ENCODE assay signal across 32 cellular contexts in genomic region chr7:29613100-29613499, GRCh38. TPM values are rescaled to one million over a fixed set of nuclear protein-coding genes. Genes with fewer than 3 reads are reported as not detected.
"Had no signal": no experiment of that assay in that cellular context is flagged by ENCODE, and none has a peak within 500 bp of the region (broad histone marks: within the 10 kb centered on the region; RNA-seq: fewer than 3 reads in every experiment).

No MANE protein-coding gene starts in this region.

- FAIRE-seq: frontal cortex had no signal

- H3K9me3 ChIP-seq: ascending aorta, left ventricle myocardium inferior, neutrophil, stomach, suprapubic skin, tibial nerve, vagina had no signal

- H3K79me2 ChIP-seq: parathyroid adenoma had no signal

- H3K36me3 ChIP-seq: ascending aorta, brain microvascular endothelial cell, left ventricle myocardium inferior, neutrophil, stomach, suprapubic skin, tibial nerve, vagina had no signal

- H3K4me1 ChIP-seq: ascending aorta, parathyroid adenoma had no signal

- H2AFZ ChIP-seq: parathyroid adenoma had no signal

- H3K9ac ChIP-seq: parathyroid adenoma had no signal

- H3K27ac ChIP-seq: ascending aorta, brain microvascular endothelial cell, left ventricle myocardium inferior, neutrophil, parathyroid adenoma, stomach, suprapubic skin, tibial nerve, vagina, VCaP had no signal

- ATAC-seq: activated CD8-positive, alpha-beta memory T cell treated with anti-CD3 and anti-CD28 coated beads, Interleukin-2, amount 10 ng/mL, durations not matched to agents 7 days and 5 days; activated CD8-positive, alpha-beta T cell treated with anti-CD3 and anti-CD28 coated beads for 36 hours; activated naive CD8-positive, alpha-beta T cell treated with anti-CD3 and anti-CD28 coated beads, Interleukin-2, amount 50 U/mL, for 24 hours; natural killer cell treated with Interleukin-12 subunit alpha and Interleukin-12 subunit beta and Interleukin-15 and Interleukin-18, amount 100 ng/mL, for 72 hours; right cardiac atrium; stimulated activated effector memory CD8-positive, alpha-beta T cell treated with anti-CD3 and anti-CD28 coated beads, Interleukin-12 subunit alpha, Interleukin-12 subunit beta, amount 100 ng/mL, for 72 hours had no signal

- H3K4me3 ChIP-seq: ascending aorta, left ventricle myocardium inferior, skin epidermis, stomach, suprapubic skin, tibial nerve, vagina had no signal

- H3K27me3 ChIP-seq: ascending aorta, brain microvascular endothelial cell, neutrophil, stomach, suprapubic skin, tibial nerve, vagina had no signal

- DNase-seq: activated CD4-positive, alpha-beta T cell treated with anti-CD3 and anti-CD28 coated beads, Interleukin-2, amount 10 ng/mL, durations not matched to agents 7 days and 5 days; activated CD4-positive, CD25-positive, alpha-beta regulatory T cell treated with anti-CD3 and anti-CD28 coated beads, Interleukin-2, amount 50 U/mL, for 72 hours; activated CD8-positive, alpha-beta memory T cell treated with anti-CD3 and anti-CD28 coated beads, Interleukin-2, amount 10 ng/mL, durations not matched to agents 7 days and 5 days; activated CD8-positive, alpha-beta T cell treated with anti-CD3 and anti-CD28 coated beads for 36 hours; activated gamma-delta T cell; activated naive CD4-positive, alpha-beta T cell treated with anti-CD3 and anti-CD28 coated beads, Interleukin-2, amount 50 U/mL, for 16 hours; activated naive CD8-positive, alpha-beta T cell treated with anti-CD3 and anti-CD28 coated beads, Interleukin-2, amount 50 U/mL, for 24 hours; activated T-cell treated with anti-CD3 and anti-CD28 coated beads for 4 hours; brain microvascular endothelial cell; central memory CD4-positive, alpha-beta T cell; effector CD8-positive, alpha-beta T cell; erythroblast; glutamatergic neuron; hippocampal formation; left ventricle myocardium inferior; midbrain; right cardiac atrium; stimulated activated CD4-positive, alpha-beta T cell treated with anti-CD3 and anti-CD28 coated beads, Interleukin-1b, Interleukin-23, amount 100 ng/mL, for 48 hours; stomach had no signal

RNA-seq across cellular contexts. Expression of gene PRR15, which starts 49.5 kb away (rescaled TPM):
- total RNA-seq: activated CD4-positive, alpha-beta T cell treated with anti-CD3 and anti-CD28 coated beads, Interleukin-2, amount 10 ng/mL, durations not matched to agents 7 days and 5 days; activated CD8-positive, alpha-beta memory T cell treated with anti-CD3 and anti-CD28 coated beads, Interleukin-2, amount 10 ng/mL, durations not matched to agents 7 days and 5 days; activated CD8-positive, alpha-beta T cell treated with anti-CD3 and anti-CD28 coated beads for 36 hours; ascending aorta; left ventricle myocardium inferior; lung microvascular endothelial cell; natural killer cell treated with Interleukin-12 subunit alpha and Interleukin-12 subunit beta and Interleukin-15 and Interleukin-18, amount 100 ng/mL, for 72 hours; T-helper 2 cell treated with Interferon-gamma antibody and Interleukin-4, amounts not matched to agents 100 ng/mL and 5 ng/mL, for 36 hours; vagina had no signal
